ENCODE assay signal across 9 cellular contexts in genomic region chr1:166974647-166975345, GRCh38. TPM values are rescaled to one million over a fixed set of nuclear protein-coding genes. Genes with fewer than 3 reads are reported as not detected.
DNase-seq lines count a peak whose midpoint lies in the region; ATAC-seq and TF ChIP-seq lines count a peak whose summit lies in the region.
"Had no signal": no experiment of that assay in that cellular context is flagged by ENCODE, and none has a peak within 500 bp of the region (broad histone marks: within the 10 kb centered on the region; RNA-seq: fewer than 3 reads in every experiment).

No MANE protein-coding gene starts in this region.

- H3K27ac ChIP-seq in BLaER1 treated with 17β-estradiol and CSF1 and Interleukin-3, amounts not matched to agents 10 nM and 100 nM, result peak overlapping the region in 9 of 11 experiments; percentile 16 to 69 (median 61); a peak in 15 of 22 replicates
- H3K27ac ChIP-seq: neutrophil had no signal

- peak overlapping the region; percentile 69 to 82 (median 77) for H3K9ac ChIP-seq in BLaER1 treated with 17β-estradiol and CSF1 and Interleukin-3, amounts not matched to agents 10 nM and 100 nM

- peaks cover 35% of the 10 kb centered on the region for H3K27me3 Mint-ChIP-seq in activated CD4-positive, alpha-beta memory T cell treated with anti-CD3 and anti-CD28 coated beads, Interleukin-2, amount 10 ng/mL, durations not matched to agents 7 days and 5 days

- TF ChIP-seq POLR2A in lower leg skin (IDR thresholded peaks at IDR 0.05), result no peak

- no peak for TF ChIP-seq CTCF in fibroblast of the aortic adventitia (IDR thresholded peaks at IDR 0.05; ENCODE audit: insufficient read depth, low read length)
- TF ChIP-seq CTCF in lower leg skin (IDR thresholded peaks at IDR 0.05), result no peak

- no peaks in the 10 kb centered on the region for H3K36me3 ChIP-seq in BLaER1 treated with 17β-estradiol and CSF1 and Interleukin-3, amounts not matched to agents 10 nM and 100 nM
- H3K36me3 ChIP-seq: neutrophil had no signal

- peaks cover 0 to 4% (median 0%) of the 10 kb centered on the region in 11 experiments; a peak in 1 of 22 replicates for H4K20me1 ChIP-seq in BLaER1 treated with 17β-estradiol and CSF1 and Interleukin-3, amounts not matched to agents 10 nM and 100 nM

- no peaks in the 10 kb centered on the region for H3K36me3 Mint-ChIP-seq in activated CD4-positive, alpha-beta memory T cell treated with anti-CD3 and anti-CD28 coated beads, Interleukin-2, amount 10 ng/mL, durations not matched to agents 7 days and 5 days (ENCODE audit: low read depth)

- ATAC-seq in HG02840 (IDR thresholded peaks at IDR 0.05; ENCODE audit: low FRiP score, unreplicated experiment), result peak; percentile 11

- POLR2A ChIA-PET in activated CD4-positive, alpha-beta memory T cell treated with anti-CD3 and anti-CD28 coated beads, Interleukin-2, amount 10 ng/mL, durations not matched to agents 7 days and 5 days (lab: Charles Lee), result interaction anchor here (0.7 to 2.5 kb wide), 3 partner anchors 99 to 525 kb away, joined by 3 to 7 read pairs (median 3); partner anchors contain the start of genes POU2F1 and TADA1

- H3K4me2 ChIP-seq in BLaER1 treated with 17β-estradiol and CSF1 and Interleukin-3, amounts not matched to agents 10 nM and 100 nM, result peak overlapping the region; percentile 74 to 99 (median 95)

- peak; percentile 26 for DNase-seq in activated CD4-positive, alpha-beta memory T cell treated with anti-CD3 and anti-CD28 coated beads, Interleukin-2, amount 10 ng/mL, durations not matched to agents 7 days and 5 days
- DNase-seq in fibroblast of the aortic adventitia (ENCODE audit: low read depth) (no peak), skeletal muscle cell (ENCODE audit: low read depth) (no peak), SHP77 (lab: John Stamatoyannopoulos, UW) (no peak), SIG-M5 (lab: John Stamatoyannopoulos, UW) (no peak), lower leg skin (ENCODE audit: low spot score in 2 of 2) (no peak)

- intact Hi-C loops in lower leg skin (cut with DNase I; ENCODE audit: low total_unique reads), result no loop called here

- H3K9me3 Mint-ChIP-seq in activated CD4-positive, alpha-beta memory T cell treated with anti-CD3 and anti-CD28 coated beads, Interleukin-2, amount 10 ng/mL, durations not matched to agents 7 days and 5 days, result no peaks in the 10 kb centered on the region

- peak overlapping the region; percentile 91 for H3K4me3 Mint-ChIP-seq in activated CD4-positive, alpha-beta memory T cell treated with anti-CD3 and anti-CD28 coated beads, Interleukin-2, amount 10 ng/mL, durations not matched to agents 7 days and 5 days

- CTCF ChIA-PET in activated CD4-positive, alpha-beta memory T cell treated with anti-CD3 and anti-CD28 coated beads, Interleukin-2, amount 10 ng/mL, durations not matched to agents 7 days and 5 days (lab: Charles Lee), result interaction anchor here (0.7 to 4.0 kb wide), 2 partner anchors 65 to 82 kb away, joined by 3 to 11 read pairs; no protein-coding TSS in a partner anchor

- peak overlapping the region; percentile 74 for H3K27ac Mint-ChIP-seq in activated CD4-positive, alpha-beta memory T cell treated with anti-CD3 and anti-CD28 coated beads, Interleukin-2, amount 10 ng/mL, durations not matched to agents 7 days and 5 days

- peaks cover 6 to 37% (median 23%) of the 10 kb centered on the region in 11 experiments; a peak in 18 of 22 replicates for H3K27me3 ChIP-seq in BLaER1 treated with 17β-estradiol and CSF1 and Interleukin-3, amounts not matched to agents 10 nM and 100 nM

- H3K4me3 ChIP-seq in BLaER1 treated with 17β-estradiol and CSF1 and Interleukin-3, amounts not matched to agents 10 nM and 100 nM, result peak overlapping the region; percentile 73 to 84 (median 78)
- peak overlapping the region; percentile 62 for H3K4me3 ChIP-seq in fibroblast of the aortic adventitia (ENCODE audit: low read depth, low read length)
- H3K4me3 ChIP-seq in skeletal muscle cell (ENCODE audit: low read depth, low read length), result peak overlapping the region; percentile 48
- H3K4me3 ChIP-seq in lower leg skin (ENCODE audit: low read depth, poor library complexity, severe bottlenecking), result no peak overlapping the region

- H3K9me3 ChIP-seq in BLaER1 treated with 17β-estradiol and CSF1 and Interleukin-3, amounts not matched to agents 10 nM and 100 nM (replicated peaks in 1 of 11), result no peaks in the 10 kb centered on the region
- H3K9me3 ChIP-seq: neutrophil had no signal

- 1% methylated on average over 17 of the region's 17 CpGs for WGBS in lower leg skin, 2 donors

- H3K4me1 ChIP-seq in BLaER1 treated with 17β-estradiol and CSF1 and Interleukin-3, amounts not matched to agents 10 nM and 100 nM, result peaks cover 10 to 17% (median 13%) of the 10 kb centered on the region in 10 experiments; a peak in 18 of 20 replicates

- peaks cover 51% of the 10 kb centered on the region for H3K4me1 Mint-ChIP-seq in activated CD4-positive, alpha-beta memory T cell treated with anti-CD3 and anti-CD28 coated beads, Interleukin-2, amount 10 ng/mL, durations not matched to agents 7 days and 5 days

RNA-seq across cellular contexts. Expression of gene ILDR2, which starts 0.5 kb away (rescaled TPM):
- 1 to 10 TPM; 9.3 to 9.8 TPM for total RNA-seq in activated CD4-positive, alpha-beta memory T cell treated with anti-CD3 and anti-CD28 coated beads, Interleukin-2, amount 10 ng/mL, durations not matched to agents 7 days and 5 days
- total RNA-seq in fibroblast of the aortic adventitia (ENCODE audit: low replicate concordance), result 0.09 and 0.25 TPM in 2 replicates
- under 1 TPM in 3 of 4 donors, not detected in 1; 0.29 to 0.46 (median 0.42) TPM for total RNA-seq in lower leg skin

RNA-seq across cellular contexts. Expression of gene MAEL, which starts 14.3 kb away (rescaled TPM):
- total RNA-seq in activated CD4-positive, alpha-beta memory T cell treated with anti-CD3 and anti-CD28 coated beads, Interleukin-2, amount 10 ng/mL, durations not matched to agents 7 days and 5 days, result under 1 TPM; 0.40 to 0.45 TPM
- total RNA-seq in fibroblast of the aortic adventitia (ENCODE audit: low replicate concordance) (not detected in 2 replicates), lower leg skin (1 to 10 TPM in 1 of 4 donors, under 1 TPM in 2, not detected in 1; 0.10 to 3.6 (median 0.25) TPM)
